Comparison of ENCODE assay signal across 10 cellular contexts in the genomic region with DNA sequence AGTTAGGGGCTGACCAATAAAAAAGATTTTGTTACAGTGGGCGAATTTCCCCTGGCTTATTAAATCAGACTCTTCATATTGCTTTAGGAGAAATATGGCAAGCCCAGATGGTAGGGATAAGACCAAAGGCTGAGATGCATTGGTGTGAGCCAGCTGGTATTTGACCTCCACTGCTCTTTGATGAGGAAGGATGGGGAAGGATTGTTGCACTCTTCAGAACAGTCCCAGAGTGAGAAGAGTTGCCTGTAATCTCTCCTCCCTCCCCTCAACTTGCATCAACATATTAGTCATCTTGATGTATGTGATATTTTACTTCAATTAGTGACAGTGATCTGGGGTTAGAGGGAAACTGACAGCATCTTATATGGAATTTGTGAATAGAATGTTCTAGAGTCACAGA.
"Had no signal": no experiment of that assay in that cellular context is flagged by ENCODE, and none has a peak within 500 bp of the region (broad histone marks: within the 10 kb centered on the region; RNA-seq: fewer than 3 reads in every experiment).

No MANE protein-coding gene starts in this region.

- H3K27ac Mint-ChIP-seq: activated T-helper 2 cell treated with anti-CD3 and anti-CD28 coated beads, Interferon-gamma antibody, Interleukin-2, Interleukin-4, amounts not matched to agents 10 μg/mL and 5 μg/mL and 100 μg/mL, durations not matched to agents 14 hours and 24 hours and 36 hours; brain; stimulated activated naive CD8-positive, alpha-beta T cell treated with anti-CD3 and anti-CD28 coated beads, Interleukin-15, amount 100 ng/mL, for 72 hours had no signal

- H3K27me3 Mint-ChIP-seq: brain had no signal

- H3K36me3 ChIP-seq: ovary had no signal

- H3K4me3 Mint-ChIP-seq: brain; stimulated activated naive CD8-positive, alpha-beta T cell treated with anti-CD3 and anti-CD28 coated beads, Interleukin-15, amount 100 ng/mL, for 72 hours had no signal

- H3K4me1 Mint-ChIP-seq: brain; stimulated activated naive CD8-positive, alpha-beta T cell treated with anti-CD3 and anti-CD28 coated beads, Interleukin-15, amount 100 ng/mL, for 72 hours had no signal

- H3K9me3 ChIP-seq: ovary had no signal

- H3K9me3 Mint-ChIP-seq: activated T-helper 2 cell treated with anti-CD3 and anti-CD28 coated beads, Interferon-gamma antibody, Interleukin-2, Interleukin-4, amounts not matched to agents 10 μg/mL and 5 μg/mL and 100 μg/mL, durations not matched to agents 14 hours and 24 hours and 36 hours; brain; stimulated activated naive CD8-positive, alpha-beta T cell treated with anti-CD3 and anti-CD28 coated beads, Interleukin-15, amount 100 ng/mL, for 72 hours had no signal

- H3K36me3 Mint-ChIP-seq: brain had no signal

- H3K4me3 ChIP-seq: ovary had no signal

- DNase-seq: activated CD4-positive, alpha-beta T cell treated with anti-CD3 and anti-CD28 coated beads, Interleukin-2, amount 50 U/mL, for 1 hour; activated naive CD4-positive, alpha-beta T cell treated with anti-CD3 and anti-CD28 coated beads, Interleukin-2, amount 50 U/mL, for 16 hours; amniotic stem cell; hippocampal formation; kidney glomerular epithelial cell; ovary; stimulated activated CD4-positive, alpha-beta T cell treated with anti-CD3 and anti-CD28 coated beads, Interleukin-4, amount 100 ng/mL, for 24 hours; stimulated activated naive CD8-positive, alpha-beta T cell treated with anti-CD3 and anti-CD28 coated beads, Interleukin-15, amount 100 ng/mL, for 72 hours had no signal

- H3K27ac ChIP-seq: ovary had no signal

- H3K27me3 ChIP-seq: ovary had no signal
